8 cellular contexts compared by ENCODE assay signal in genomic region chr9:130172161-130172857, GRCh38. TPM values are rescaled to one million over a fixed set of nuclear protein-coding genes. Genes with fewer than 3 reads are reported as not detected.
A peak's percentile ranks its signal among the peaks of the same experiment; 100 is the strongest.
DNase-seq lines count a peak whose midpoint lies in the region; ATAC-seq and TF ChIP-seq lines count a peak whose summit lies in the region.

TSS of gene NCS1 (plus strand) at chr9:130172404. CDS start at chr9:130172664, 260 bp downstream.

- H4K20me1 ChIP-seq in PC-9 (ENCODE audit: insufficient read depth), result no peaks in the 10 kb centered on the region

- H3K4me1 Mint-ChIP-seq in nephron, result peaks cover 30% of the 10 kb centered on the region

- H3K4me3 ChIP-seq in PC-9, result peak within 1 kb of the TSS; percentile 62
- peak within 1 kb of the TSS; percentile 80 to 88 for H3K4me3 ChIP-seq in stomach smooth muscle (ENCODE audit: low read length in 2 of 2)

- H3K4me1 ChIP-seq in PC-9 (replicated peaks; ENCODE audit: insufficient read depth), result peaks cover 4% of the 10 kb centered on the region; the same call in 1 of the 2 replicates
- H3K4me1 ChIP-seq in stomach smooth muscle (ENCODE audit: control insufficient read depth, insufficient read depth, low read length), result peaks cover 51% of the 10 kb centered on the region

- peak within 1 kb of the TSS; percentile 85 to 88 for H3K9ac ChIP-seq in stomach smooth muscle (ENCODE audit: low read length in 2 of 2)

- H3K36me3 ChIP-seq in PC-9 (ENCODE audit: low read depth) (no peaks in the 10 kb centered on the region), stomach smooth muscle (ENCODE audit: control insufficient read depth in 2 of 2, insufficient read depth in 2 of 2, low read length in 2 of 2) (no peaks in the 10 kb centered on the region)

- no peak for TF ChIP-seq CTCF in PC-9 (conservative IDR thresholded peaks at IDR 0.05)
- no peak for TF ChIP-seq CTCF in nephron (IDR thresholded peaks at IDR 0.05; ENCODE audit: unreplicated experiment in 3 of 3)

- H3K27ac Mint-ChIP-seq in nephron, result peak within 1 kb of the TSS; percentile 57 to 89 (median 87)

- H3K9me3 Mint-ChIP-seq in nephron, result no peaks in the 10 kb centered on the region

- H3K27ac ChIP-seq in PC-9 (no peak within 1 kb of the TSS), stomach smooth muscle (ENCODE audit: low read length) (peak within 1 kb of the TSS; percentile 98)

- POLR2A ChIA-PET in PC-9 (lab: Charles Lee; ENCODE audit: unreplicated experiment), result interaction anchor here (0.7 kb wide), 1 partner anchor 183 kb away, joined by 19 read pairs; no protein-coding TSS in a partner anchor

- DNase-seq in NCI-H2029 (lab: John Stamatoyannopoulos, UW) (peak; percentile 43), NCI-H2029 treated with DMSO at 0.1 percent for 48 hours (lab: John Stamatoyannopoulos, UW) (no peak), PC-9 (peak in 1 of 2 experiments; percentile 76), foreskin melanocyte (peak; percentile 33)
- DNase-seq in activated naive CD4-positive, alpha-beta T cell treated with Interleukin-2 at 50 U/mL for 16 hours, result peak; percentile 52

- peak within 1 kb of the TSS; percentile 88 to 95 (median 94) for H3K4me3 Mint-ChIP-seq in nephron

- no peaks in the 10 kb centered on the region for H3K27me3 ChIP-seq in PC-9 (ENCODE audit: insufficient read depth, low read depth)
- H3K27me3 ChIP-seq in stomach smooth muscle (ENCODE audit: control insufficient read depth in 1 of 2, insufficient read depth in 2 of 2, low read length in 2 of 2), result no peaks in the 10 kb centered on the region

- no peak for ATAC-seq in HG03565 (IDR thresholded peaks at IDR 0.05; ENCODE audit: unreplicated experiment)

- H3K9me3 ChIP-seq in PC-9 (ENCODE audit: insufficient read depth, low read depth) (no peaks in the 10 kb centered on the region), stomach smooth muscle (ENCODE audit: control insufficient read depth in 2 of 2, low read length in 2 of 2) (no peaks in the 10 kb centered on the region)

- CTCF ChIA-PET in PC-9 (lab: Charles Lee), result no interaction called here

- H3K36me3 Mint-ChIP-seq in nephron (ENCODE audit: low read depth), result no peaks in the 10 kb centered on the region

- intact Hi-C loops in PC-9 (cut with micrococcal nuclease; ENCODE audit: unreplicated experiment), result loop anchor here (5.0 kb wide), 1 partner anchor 45 kb away; no protein-coding TSS in a partner anchor

- peaks cover 19% of the 10 kb centered on the region for H3K27me3 Mint-ChIP-seq in nephron (ENCODE audit: low read depth)

- peaks cover 11% of the 10 kb centered on the region for H3F3A ChIP-seq in PC-9 (ENCODE audit: insufficient read depth, low read depth)

- no peaks in the 10 kb centered on the region for H3K9me2 ChIP-seq in PC-9 (ENCODE audit: insufficient read depth)

- peaks cover 8% of the 10 kb centered on the region for H3K79me2 ChIP-seq in PC-9 (ENCODE audit: low read depth)

- peak within 1 kb of the TSS; percentile 76 for H2AFZ ChIP-seq in PC-9

- BruUV-seq in PC-9 (replicated peaks; lab: Mats Ljungman, UMichigan), result no TSS peak

- peak within 1 kb of the TSS; percentile 96 for H3K4me2 ChIP-seq in PC-9

RNA-seq across cellular contexts. Expression of gene NCS1, which starts in this region (rescaled TPM):
- total RNA-seq in PC-9 (2021), result 53.0 and 59.2 TPM in 2 replicates
